8 cellular contexts compared by ENCODE assay signal in the genomic region with DNA sequence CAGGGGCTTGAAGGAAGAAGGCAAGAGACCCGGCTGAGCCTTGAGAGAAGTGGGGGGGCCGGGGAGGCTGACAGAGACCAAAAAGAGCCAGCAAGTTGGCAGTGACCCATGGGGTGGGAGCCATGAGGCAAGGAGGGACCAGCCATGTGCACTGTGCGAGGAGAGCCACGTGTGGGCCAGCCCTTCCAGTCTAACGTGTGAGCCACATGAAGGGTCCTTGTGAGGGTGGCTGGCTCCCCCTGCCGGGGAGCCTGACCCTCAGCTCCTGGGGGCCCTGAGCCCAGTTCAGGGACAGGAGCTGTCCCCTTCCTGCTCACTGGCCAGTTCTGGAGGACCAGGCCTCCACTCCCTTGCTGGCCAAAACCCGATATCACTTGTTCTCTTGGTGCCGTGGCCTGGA. TPM values are rescaled to one million over a fixed set of nuclear protein-coding genes. Genes with fewer than 3 reads are reported as not detected.
DNase-seq lines count a peak whose midpoint lies in the region; ATAC-seq and TF ChIP-seq lines count a peak whose summit lies in the region.
"Not testable (repeated sequence)": the region's sequence is repeated elsewhere in the genome, so short reads cannot be mapped to it uniquely, and the experiment has no call there.

No MANE protein-coding gene starts in this region.

- H3K4me1 ChIP-seq in Caco-2, ascending aorta, lower lobe of right lung: not testable (repeated sequence)
- peaks cover 2 to 61% (median 12%) of the 10 kb centered on the region in 3 donors for H3K4me1 ChIP-seq in esophagus squamous epithelium

- not testable (repeated sequence) for H3K4me3 ChIP-seq in Caco-2 (ENCODE audit: low read depth, low read length); NB4 (ENCODE audit: low read depth, low read length); ascending aorta; esophagus squamous epithelium; lower lobe of right lung

- CTCF ChIA-PET in Caco-2 (lab: Charles Lee): interaction anchor here (0.6 to 2.4 kb wide), 2 partner anchors 51 to 56 kb away, joined by 3 to 7 read pairs; no protein-coding TSS in a partner anchor

- H3K36me3 Mint-ChIP-seq in Caco-2 (ENCODE audit: insufficient read depth, unreplicated experiment): peaks cover 45% of the 10 kb centered on the region

- not testable (repeated sequence) for H3K9me3 ChIP-seq in Caco-2, ascending aorta, esophagus squamous epithelium, lower lobe of right lung

- not testable (repeated sequence) for H3K27me3 Mint-ChIP-seq in Caco-2 (ENCODE audit: insufficient read depth, unreplicated experiment)

- WGBS in esophagus squamous epithelium, 2 donors: 69 to 85% methylated on average over 2 to 4 of the region's 8 CpGs

- POLR2A ChIA-PET in Caco-2 (lab: Charles Lee): not testable (repeated sequence)

- H3K4me1 Mint-ChIP-seq in Caco-2 (ENCODE audit: low read depth, unreplicated experiment): peaks cover 31% of the 10 kb centered on the region

- H3K27me3 ChIP-seq in Caco-2 (replicated peaks; ENCODE audit: control insufficient read depth, insufficient read depth, low read length); ascending aorta; esophagus squamous epithelium; lower lobe of right lung (ENCODE audit: low read depth): not testable (repeated sequence)

- peak in 1 of 2 experiments; percentile 45 for DNase-seq in Caco-2
- DNase-seq in GM13977 (ENCODE audit: low spot score); ascending aorta (ENCODE audit: low spot score in 2 of 2); esophagus squamous epithelium (lab: John Stamatoyannopoulos, UW); lower lobe of right lung: not testable (repeated sequence)
- DNase-seq in NB4 (ENCODE audit: low read depth): peak; percentile 50
- DNase-seq in RPMI7951 (ENCODE audit: low read depth): peak; percentile 19
- peak; percentile 13 for DNase-seq in stimulated activated naive CD8-positive, alpha-beta T cell treated with anti-CD3 and anti-CD28 coated beads, Interleukin-15, Interleukin-2, amounts not matched to agents 100 U/mL and 50 U/mL, for 24 hours

- not testable (repeated sequence) for ATAC-seq in lower lobe of right lung; stimulated activated naive CD8-positive, alpha-beta T cell treated with anti-CD3 and anti-CD28 coated beads, Interleukin-15, Interleukin-2, amounts not matched to agents 100 U/mL and 50 U/mL, for 24 hours

- BruUV-seq in Caco-2 (replicated peaks; lab: Mats Ljungman, UMichigan): not testable (repeated sequence)

- peak; percentile 24 to 31 for TF ChIP-seq CTCF in Caco-2 (IDR thresholded peaks at IDR 0.05; ENCODE audit: insufficient read depth in 1 of 2, low read depth in 1 of 2, low read length in 1 of 2, severe bottlenecking in 1 of 2, unreplicated experiment in 1 of 2)
- peak; percentile 13 for TF ChIP-seq CTCF in GM13977 (IDR thresholded peaks at IDR 0.05; ENCODE audit: extremely low read depth, insufficient read depth, missing control alignments)
- TF ChIP-seq CTCF in NB4 (IDR thresholded peaks at IDR 0.05; ENCODE audit: low read depth, low read length): peak; percentile 15
- TF ChIP-seq CTCF in ascending aorta (IDR thresholded peaks at IDR 0.05): peak in 2 of 3 experiments; percentile 21 to 24
- peak in 2 of 6 experiments; percentile 7 to 37 for TF ChIP-seq CTCF in esophagus squamous epithelium (IDR thresholded peaks at IDR 0.05)
- TF ChIP-seq CTCF in lower lobe of right lung (IDR thresholded peaks at IDR 0.05): peak; percentile 23

- peak overlapping the region; percentile 57 for H3K27ac Mint-ChIP-seq in Caco-2 (ENCODE audit: unreplicated experiment)

- TF ChIP-seq POLR2A in NB4 (IDR thresholded peaks at IDR 0.05; ENCODE audit: extremely low read depth, insufficient read length); esophagus squamous epithelium (IDR thresholded peaks at IDR 0.05): not testable (repeated sequence)

- not testable (repeated sequence) for H3K9me3 Mint-ChIP-seq in Caco-2 (ENCODE audit: unreplicated experiment)

- peak overlapping the region; percentile 18 to 22 for H3K27ac ChIP-seq in ascending aorta
- H3K27ac ChIP-seq in esophagus squamous epithelium: peak overlapping the region in 3 of 4 donors; percentile 24 to 33 (median 30)
- H3K27ac ChIP-seq in lower lobe of right lung: not testable (repeated sequence)

- in situ Hi-C loops in GM13977 (cut with MboI; ENCODE audit: low pct_unique_long_range_greater_than_20kb, low sequenced_read_pairs, unreplicated experiment): not testable (repeated sequence)

- intact Hi-C loops in Caco-2 (cut with micrococcal nuclease; ENCODE audit: unreplicated experiment); ascending aorta (cut with DNase I); lower lobe of right lung (cut with DNase I): not testable (repeated sequence)
- intact Hi-C loops in esophagus squamous epithelium (cut with DNase I): loop anchor here (5.0 kb wide), 1 partner anchor 32 kb away; no protein-coding TSS in a partner anchor

- not testable (repeated sequence) for H3K4me3 Mint-ChIP-seq in Caco-2 (ENCODE audit: unreplicated experiment)

- H3K36me3 ChIP-seq in Caco-2 (ENCODE audit: control insufficient read depth, insufficient read depth, low read length): not testable (repeated sequence)
- H3K36me3 ChIP-seq in ascending aorta (peaks cover 78 to 87% of the 10 kb centered on the region in 2 donors), esophagus squamous epithelium (peaks cover 10 to 100% (median 12%) of the 10 kb centered on the region in 3 donors), lower lobe of right lung (peaks cover 40% of the 10 kb centered on the region)

RNA-seq across cellular contexts. Expression of gene ARHGAP23, which starts 46.4 kb away (rescaled TPM):
- total RNA-seq in Caco-2 (2022): 69.7 and 83.5 TPM in 2 replicates
- total RNA-seq in RPMI7951 (2014; rRNA removed; shearing (Covaris generic)): 4.6 and 6.3 TPM in 2 replicates
- total RNA-seq in ascending aorta: 89.0 TPM
- total RNA-seq in esophagus squamous epithelium: 100 to 1,000 TPM in 2 of 4 donors, 10 to 100 TPM in 2; 75.3 to 180 (median 102) TPM
- total RNA-seq in lower lobe of right lung: 48.4 TPM
